ENCODE assay signal across 2 cellular contexts in the genomic region with DNA sequence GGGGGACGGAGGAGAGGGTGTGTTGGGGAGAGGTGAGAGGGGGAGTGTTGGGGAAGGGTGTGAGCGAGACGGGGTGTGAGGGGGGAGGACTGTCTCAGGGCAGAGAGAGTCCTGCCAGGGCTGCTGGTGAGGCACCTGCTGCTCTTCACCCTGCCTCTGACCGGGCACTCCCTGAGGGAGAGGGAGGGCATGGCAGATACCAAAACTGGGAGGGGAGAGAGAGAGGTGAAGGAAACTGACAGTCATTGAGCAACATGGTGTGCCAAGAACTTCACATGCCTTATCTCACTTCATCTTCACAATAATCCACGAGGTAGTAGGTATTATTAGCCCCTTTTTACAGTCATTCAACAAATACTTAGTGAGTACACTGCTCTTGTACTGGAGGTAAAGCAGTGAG.
TF ChIP-seq lines count a peak whose summit lies in the region.

No MANE protein-coding gene starts in this region.

TF ChIP-seq in H1, 55 proteins besides CTCF, POLR2A, EP300 and RAD21:
- TF ChIP-seq SRF (IDR thresholded peaks at IDR 0.05; ENCODE audit: low read depth, low read length) (no peak), EGR1 (IDR thresholded peaks at IDR 0.05; ENCODE audit: borderline replicate concordance, low read depth, low read length) (no peak), RFX5 (IDR thresholded peaks at IDR 0.05; ENCODE audit: borderline replicate concordance, low read depth, low read length) (no peak), TBP (IDR thresholded peaks at IDR 0.05; ENCODE audit: low read depth, low read length) (no peak), CTBP2 (IDR thresholded peaks at IDR 0.05; ENCODE audit: borderline replicate concordance, insufficient read depth, insufficient read length, low read length) (no peak), HDAC2 (IDR thresholded peaks at IDR 0.05; ENCODE audit: borderline replicate concordance in 1 of 2, low read depth in 2 of 2, low read length in 2 of 2) (no peak)
- TF ChIP-seq, protein P1, sequence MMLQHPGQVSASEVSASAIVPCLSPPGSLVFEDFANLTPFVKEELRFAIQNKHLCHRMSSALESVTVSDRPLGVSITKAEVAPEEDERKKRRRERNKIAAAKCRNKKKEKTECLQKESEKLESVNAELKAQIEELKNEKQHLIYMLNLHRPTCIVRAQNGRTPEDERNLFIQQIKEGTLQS (IDR thresholded peaks at IDR 0.05; ENCODE audit: insufficient read depth, low read depth, low read length), result no peak
- TF ChIP-seq, protein P2, sequence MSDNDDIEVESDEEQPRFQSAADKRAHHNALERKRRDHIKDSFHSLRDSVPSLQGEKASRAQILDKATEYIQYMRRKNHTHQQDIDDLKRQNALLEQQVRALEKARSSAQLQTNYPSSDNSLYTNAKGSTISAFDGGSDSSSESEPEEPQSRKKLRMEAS (IDR thresholded peaks at IDR 0.05), result no peak

TF ChIP-seq in HEK293T, 16 proteins besides CTCF, POLR2A, EP300 and RAD21:
- no peak for TF ChIP-seq FOXA1 (IDR thresholded peaks at IDR 0.05)
- TF ChIP-seq L3MBTL2 (conservative IDR thresholded peaks at IDR 0.05), result no peak
- TF ChIP-seq ELF4 (IDR thresholded peaks at IDR 0.05), result no peak
- no peak for TF ChIP-seq NFRKB (IDR thresholded peaks at IDR 0.05)
- TF ChIP-seq TARDBP (IDR thresholded peaks at IDR 0.05), result no peak
- no peak for TF ChIP-seq SUZ12 (IDR thresholded peaks at IDR 0.05)
- TF ChIP-seq FOXK2 (IDR thresholded peaks at IDR 0.05), result no peak
- no peak for TF ChIP-seq SP1 (IDR thresholded peaks at IDR 0.05)
- no peak for TF ChIP-seq HDGF (IDR thresholded peaks at IDR 0.05; ENCODE audit: borderline replicate concordance)
- TF ChIP-seq FOXM1 (IDR thresholded peaks at IDR 0.05; ENCODE audit: borderline replicate concordance), result no peak
- TF ChIP-seq, protein P3, sequence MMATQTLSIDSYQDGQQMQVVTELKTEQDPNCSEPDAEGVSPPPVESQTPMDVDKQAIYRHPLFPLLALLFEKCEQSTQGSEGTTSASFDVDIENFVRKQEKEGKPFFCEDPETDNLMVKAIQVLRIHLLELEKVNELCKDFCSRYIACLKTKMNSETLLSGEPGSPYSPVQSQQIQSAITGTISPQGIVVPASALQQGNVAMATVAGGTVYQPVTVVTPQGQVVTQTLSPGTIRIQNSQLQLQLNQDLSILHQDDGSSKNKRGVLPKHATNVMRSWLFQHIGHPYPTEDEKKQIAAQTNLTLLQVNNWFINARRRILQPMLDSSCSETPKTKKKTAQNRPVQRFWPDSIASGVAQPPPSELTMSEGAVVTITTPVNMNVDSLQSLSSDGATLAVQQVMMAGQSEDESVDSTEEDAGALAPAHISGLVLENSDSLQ (IDR thresholded peaks at IDR 0.05), result no peak
